In genomic region chr6:111873178-111874029, GRCh38 we compare ENCODE assay signal across 1 cellular context.
TF ChIP-seq lines count a peak whose summit lies in the region.

Gene FYN, minus strand, starts transcription at chr6:111873452. Its CDS starts 153,401 bp downstream, at chr6:111720051.

TF ChIP-seq in K562, 482 proteins besides CTCF, POLR2A, EP300 and RAD21 (continued from another document and continues in another):
- TF ChIP-seq ZBTB34 (CRISPR knock-in tag; IDR thresholded peaks at IDR 0.05) (no peak), POU5F1 (IDR thresholded peaks at IDR 0.05; ENCODE audit: borderline replicate concordance, low read depth, low read length, partially characterized antibody) (no peak), BRD9 (IDR thresholded peaks at IDR 0.05; ENCODE audit: low read depth, partially characterized antibody) (no peak), NFIX (CRISPR knock-in tag; IDR thresholded peaks at IDR 0.05; ENCODE audit: low read depth) (no peak), BRCA1 (IDR thresholded peaks at IDR 0.05) (no peak), BRCA1 (CRISPR knock-in tag; IDR thresholded peaks at IDR 0.05) (no peak), SRSF9 (IDR thresholded peaks at IDR 0.05; ENCODE audit: borderline replicate concordance, low read depth, low read length) (no peak), E2F8 (IDR thresholded peaks at IDR 0.05; ENCODE audit: low read depth, partially characterized antibody) (no peak), E2F3 (CRISPR knock-in tag; IDR thresholded peaks at IDR 0.05) (no peak), DIDO1 (tag; IDR thresholded peaks at IDR 0.05; ENCODE audit: low read depth) (no peak), ZNF445 (CRISPR knock-in tag; IDR thresholded peaks at IDR 0.05; ENCODE audit: low read depth) (no peak), CBX5 (IDR thresholded peaks at IDR 0.05; ENCODE audit: borderline replicate concordance, low read depth) (no peak), ZNF121 (CRISPR knock-in tag; conservative IDR thresholded peaks at IDR 0.05) (no peak), HNRNPLL (IDR thresholded peaks at IDR 0.05; ENCODE audit: low read depth, low read length, poor library complexity, severe bottlenecking) (peak; percentile 83), SMAD3 (CRISPR knock-in tag; conservative IDR thresholded peaks at IDR 0.05) (no peak), NUFIP1 (IDR thresholded peaks at IDR 0.05; ENCODE audit: partially characterized antibody) (no peak), EP400 (IDR thresholded peaks at IDR 0.05) (no peak), MYC (IDR thresholded peaks at IDR 0.05; ENCODE audit: low read depth, low read length) (0 out of 2 replicates have a peak, but pooled peaks have one; percentile 15), MYC (CRISPR knock-in tag; IDR thresholded peaks at IDR 0.05; ENCODE audit: borderline replicate concordance, low read depth) (no peak), ZC3H8 (IDR thresholded peaks at IDR 0.05) (no peak), CEBPB (tag; IDR thresholded peaks at IDR 0.05) (peak; percentile 91), USF1 (CRISPR knock-in tag; IDR thresholded peaks at IDR 0.05) (no peak), ZSCAN32 (CRISPR knock-in tag; IDR thresholded peaks at IDR 0.05) (no peak), ATF2 (CRISPR knock-in tag; IDR thresholded peaks at IDR 0.05) (no peak), ZNF3 (CRISPR knock-in tag; IDR thresholded peaks at IDR 0.05) (no peak), ZBTB49 (CRISPR knock-in tag; IDR thresholded peaks at IDR 0.05; ENCODE audit: borderline replicate concordance) (no peak), SNIP1 (IDR thresholded peaks at IDR 0.05; ENCODE audit: low read depth) (no peak), BCL6 (CRISPR knock-in tag; IDR thresholded peaks at IDR 0.05) (no peak), NR2C1 (IDR thresholded peaks at IDR 0.05) (no peak), NR2C1 (tag; IDR thresholded peaks at IDR 0.05) (no peak), HMGN3 (IDR thresholded peaks at IDR 0.05; ENCODE audit: borderline replicate concordance, extremely low read depth, insufficient read length, low read depth, low read length) (peak; percentile 64), RBM15 (IDR thresholded peaks at IDR 0.05; ENCODE audit: insufficient read depth, low read length) (no peak), GTF2B (IDR thresholded peaks at IDR 0.05; ENCODE audit: extremely low read depth, insufficient read length) (no peak), NR3C1 (CRISPR knock-in tag; IDR thresholded peaks at IDR 0.05) (no peak), TOE1 (IDR thresholded peaks at IDR 0.05; ENCODE audit: borderline replicate concordance) (no peak), TOE1 (CRISPR knock-in tag; IDR thresholded peaks at IDR 0.05; ENCODE audit: borderline replicate concordance, low read depth) (no peak), ETS1 (conservative IDR thresholded peaks at IDR 0.05; ENCODE audit: control insufficient read depth, low read depth, low read length) (no peak; the same call in 1 of the 2 replicates), THAP12 (CRISPR knock-in tag; IDR thresholded peaks at IDR 0.05) (no peak), ZNF449 (CRISPR knock-in tag; IDR thresholded peaks at IDR 0.05) (no peak), TAF1 (IDR thresholded peaks at IDR 0.05; ENCODE audit: control insufficient read depth, extremely low read depth, insufficient read depth, low read length, severe bottlenecking) (no peak), NR2C2 (CRISPR knock-in tag; IDR thresholded peaks at IDR 0.05) (no peak), NR2C2 (tag; IDR thresholded peaks at IDR 0.05) (no peak), ZNF274 (IDR thresholded peaks at IDR 0.05; ENCODE audit: borderline replicate concordance, low read depth, low read length) (no peak), BHLHE40 (IDR thresholded peaks at IDR 0.05; ENCODE audit: low read length) (0 out of 2 replicates have a peak, but pooled peaks have one; percentile 4), ZNF263 (CRISPR knock-in tag; IDR thresholded peaks at IDR 0.05; ENCODE audit: borderline replicate concordance) (no peak; the same call in 1 of the 2 replicates), SMAD2 (IDR thresholded peaks at IDR 0.05; ENCODE audit: low read depth, low read length) (no peak), STAT6 (CRISPR knock-in tag; IDR thresholded peaks at IDR 0.05) (no peak), ZNF174 (CRISPR knock-in tag; IDR thresholded peaks at IDR 0.05) (no peak)
